In genomic region chr14:54424479-54424901, GRCh38 we compare ENCODE assay signal across 16 cellular contexts. TPM values are rescaled to one million over a fixed set of nuclear protein-coding genes. Genes with fewer than 3 reads are reported as not detected.
DNase-seq lines count a peak whose midpoint lies in the region; ATAC-seq, FAIRE-seq and TF ChIP-seq lines count a peak whose summit lies in the region.
"Had no signal": no experiment of that assay in that cellular context is flagged by ENCODE, and none has a peak within 500 bp of the region (broad histone marks: within the 10 kb centered on the region; RNA-seq: fewer than 3 reads in every experiment).

No MANE protein-coding gene starts in this region.

- no peak overlapping the region for H3K4me2 ChIP-seq in PC-3 (ENCODE audit: low read length)

- peaks cover 23% of the 10 kb centered on the region for H3K4me1 Mint-ChIP-seq in activated naive CD4-positive, alpha-beta T cell treated with anti-CD3 and anti-CD28 coated beads, Interleukin-2, amount 50 U/mL, for 24 hours
- no peaks in the 10 kb centered on the region for H3K4me1 Mint-ChIP-seq in activated naive CD4-positive, alpha-beta T cell treated with anti-CD3 and anti-CD28 coated beads, Interleukin-2, amount 10 ng/mL, durations not matched to agents 7 days and 5 days
- peaks cover 7% of the 10 kb centered on the region for H3K4me1 Mint-ChIP-seq in stimulated activated effector memory CD8-positive, alpha-beta T cell treated with anti-CD3 and anti-CD28 coated beads, Interleukin-12 subunit alpha, Interleukin-12 subunit beta, amount 100 ng/mL, for 72 hours

- BruUV-seq in PC-3 (replicated peaks; lab: Mats Ljungman, UMichigan) = no TSS peak

- TF ChIP-seq CTCF in PC-3 (conservative IDR thresholded peaks at IDR 0.05; ENCODE audit: low read depth, low read length) (no peak), D721Med (IDR thresholded peaks at IDR 0.05; ENCODE audit: insufficient read depth, missing control alignments) (no peak)

- H3K27ac ChIP-seq in PC-3 (ENCODE audit: low read length) = no peak overlapping the region
- H3K27ac ChIP-seq: RWPE1, SJCRH30 had no signal

- H3K4me3 Mint-ChIP-seq in activated naive CD4-positive, alpha-beta T cell treated with anti-CD3 and anti-CD28 coated beads, Interleukin-2, amount 50 U/mL, for 24 hours = no peak overlapping the region
- H3K4me3 Mint-ChIP-seq in activated naive CD4-positive, alpha-beta T cell treated with anti-CD3 and anti-CD28 coated beads, Interleukin-2, amount 10 ng/mL, durations not matched to agents 7 days and 5 days = no peak overlapping the region
- H3K4me3 Mint-ChIP-seq in stimulated activated effector memory CD8-positive, alpha-beta T cell treated with anti-CD3 and anti-CD28 coated beads, Interleukin-12 subunit alpha, Interleukin-12 subunit beta, amount 100 ng/mL, for 72 hours = no peak overlapping the region
- H3K4me3 Mint-ChIP-seq: CD8-positive, alpha-beta T cell had no signal

- no peaks in the 10 kb centered on the region for H3K9me2 ChIP-seq in PC-3 (replicated peaks; ENCODE audit: low read length)

- H3K27me3 ChIP-seq in PC-3 (ENCODE audit: low read length) = no peaks in the 10 kb centered on the region
- H3K27me3 ChIP-seq: SJCRH30 had no signal

- H3K9ac ChIP-seq in PC-3 (ENCODE audit: low read length) = no peak overlapping the region

- FAIRE-seq in D721Med (lab: Jason Lieb, UNC) = no peak

- no peak overlapping the region for H2AFZ ChIP-seq in PC-3 (ENCODE audit: low read length)

- H3K79me2 ChIP-seq in PC-3 (ENCODE audit: low read length) = no peaks in the 10 kb centered on the region

- POLR2A ChIA-PET in PC-3 (lab: Charles Lee; ENCODE audit: unreplicated experiment) = interaction anchor here (0.7 kb wide), 3 partner anchors 11 to 364 kb away, joined by 6 to 10 read pairs (median 7); no protein-coding TSS in a partner anchor

- H3K36me3 ChIP-seq in PC-3 (ENCODE audit: low read depth, low read length) = peaks cover 64% of the 10 kb centered on the region

- peak overlapping the region; percentile 20 for H3K27ac Mint-ChIP-seq in activated naive CD4-positive, alpha-beta T cell treated with anti-CD3 and anti-CD28 coated beads, Interleukin-2, amount 50 U/mL, for 24 hours
- H3K27ac Mint-ChIP-seq in activated naive CD4-positive, alpha-beta T cell treated with anti-CD3 and anti-CD28 coated beads, Interleukin-2, amount 10 ng/mL, durations not matched to agents 7 days and 5 days = no peak overlapping the region
- H3K27ac Mint-ChIP-seq in stimulated activated effector memory CD8-positive, alpha-beta T cell treated with anti-CD3 and anti-CD28 coated beads, Interleukin-12 subunit alpha, Interleukin-12 subunit beta, amount 100 ng/mL, for 72 hours = peak overlapping the region; percentile 5

- 0 out of 2 replicates have a peak, but pooled peaks cover 4% of the 10 kb centered on the region for H4K20me1 ChIP-seq in PC-3 (ENCODE audit: low read length)

- DNase-seq in activated naive CD4-positive, alpha-beta T cell treated with anti-CD3 and anti-CD28 coated beads, Interleukin-2, amount 10 ng/mL, durations not matched to agents 7 days and 5 days = no peak
- DNase-seq in NCI-H146 (lab: John Stamatoyannopoulos, UW) = peak; percentile 20
- no peak for DNase-seq in PC-3
- no peak for DNase-seq in stimulated activated effector memory CD8-positive, alpha-beta T cell treated with anti-CD3 and anti-CD28 coated beads, Interleukin-12 subunit alpha, Interleukin-12 subunit beta, amount 100 ng/mL, for 72 hours (ENCODE audit: low spot score in 2 of 2)
- DNase-seq in D721Med (ENCODE audit: insufficient read length, low spot score) = no peak
- DNase-seq in HPDE6-E6E7 (ENCODE audit: extremely low spot score) = no peak
- DNase-seq: CD8-positive, alpha-beta T cell; MM.1S; NCI-H2171; NCI-H510A treated with DMSO at 0.1 percent for 48 hours; NK-92 treated with Interleukin-12 subunit alpha and Interleukin-12 subunit beta, amount 100 ng/mL, for 24 hours; OCI-M1; SJCRH30 had no signal

- H3K4me1 ChIP-seq in PC-3 (ENCODE audit: insufficient read depth, low read length) = no peaks in the 10 kb centered on the region
- H3K4me1 ChIP-seq: SJCRH30 had no signal

- peaks cover 7% of the 10 kb centered on the region for H3K36me3 Mint-ChIP-seq in activated naive CD4-positive, alpha-beta T cell treated with anti-CD3 and anti-CD28 coated beads, Interleukin-2, amount 50 U/mL, for 24 hours
- H3K36me3 Mint-ChIP-seq in activated naive CD4-positive, alpha-beta T cell treated with anti-CD3 and anti-CD28 coated beads, Interleukin-2, amount 10 ng/mL, durations not matched to agents 7 days and 5 days = peaks cover 40% of the 10 kb centered on the region
- peaks cover 59% of the 10 kb centered on the region for H3K36me3 Mint-ChIP-seq in stimulated activated effector memory CD8-positive, alpha-beta T cell treated with anti-CD3 and anti-CD28 coated beads, Interleukin-12 subunit alpha, Interleukin-12 subunit beta, amount 100 ng/mL, for 72 hours

- peaks cover 9% of the 10 kb centered on the region for H3F3A ChIP-seq in PC-3 (ENCODE audit: low read length, unreplicated experiment)

- no peaks in the 10 kb centered on the region for H3K9me3 ChIP-seq in PC-3 (ENCODE audit: low read length)
- H3K9me3 ChIP-seq: SJCRH30 had no signal

- intact Hi-C loops in PC-3 (cut with micrococcal nuclease) = loop anchor here (10.0 kb wide), 1 partner anchor 890 kb away; no protein-coding TSS in a partner anchor

- H3K9me3 Mint-ChIP-seq in activated naive CD4-positive, alpha-beta T cell treated with anti-CD3 and anti-CD28 coated beads, Interleukin-2, amount 50 U/mL, for 24 hours = no peaks in the 10 kb centered on the region
- H3K9me3 Mint-ChIP-seq in activated naive CD4-positive, alpha-beta T cell treated with anti-CD3 and anti-CD28 coated beads, Interleukin-2, amount 10 ng/mL, durations not matched to agents 7 days and 5 days = no peaks in the 10 kb centered on the region
- no peaks in the 10 kb centered on the region for H3K9me3 Mint-ChIP-seq in stimulated activated effector memory CD8-positive, alpha-beta T cell treated with anti-CD3 and anti-CD28 coated beads, Interleukin-12 subunit alpha, Interleukin-12 subunit beta, amount 100 ng/mL, for 72 hours
- H3K9me3 Mint-ChIP-seq: CD8-positive, alpha-beta T cell had no signal

- peak; percentile 8; the same call in 1 of the 2 replicates for ATAC-seq in PC-3
- no peak for ATAC-seq in stimulated activated effector memory CD8-positive, alpha-beta T cell treated with anti-CD3 and anti-CD28 coated beads, Interleukin-12 subunit alpha, Interleukin-12 subunit beta, amount 100 ng/mL, for 72 hours
- ATAC-seq in HG03159 (IDR thresholded peaks at IDR 0.05; ENCODE audit: unreplicated experiment) = no peak
- ATAC-seq: CD8-positive, alpha-beta T cell had no signal

- H3K4me3 ChIP-seq in PC-3 (ENCODE audit: low read length) = no peak overlapping the region
- H3K4me3 ChIP-seq: SJCRH30 had no signal

- CTCF ChIA-PET in activated naive CD4-positive, alpha-beta T cell treated with anti-CD3 and anti-CD28 coated beads, Interleukin-2, amount 10 ng/mL, durations not matched to agents 7 days and 5 days (lab: Charles Lee) = interaction anchor here (0.7 to 2.3 kb wide), 3 partner anchors 11 to 1998 kb away, joined by 3 to 4 read pairs (median 3); no protein-coding TSS in a partner anchor
- CTCF ChIA-PET in PC-3 (lab: Charles Lee) = no interaction called here

- H3K27me3 Mint-ChIP-seq in activated naive CD4-positive, alpha-beta T cell treated with anti-CD3 and anti-CD28 coated beads, Interleukin-2, amount 50 U/mL, for 24 hours = no peaks in the 10 kb centered on the region
- H3K27me3 Mint-ChIP-seq in activated naive CD4-positive, alpha-beta T cell treated with anti-CD3 and anti-CD28 coated beads, Interleukin-2, amount 10 ng/mL, durations not matched to agents 7 days and 5 days = no peaks in the 10 kb centered on the region

RNA-seq across cellular contexts. Expression of gene CNIH1, which starts 16.7 kb away (rescaled TPM):
- 139 and 194 TPM in 2 replicates for total RNA-seq in PC-3 (2014; rRNA removed)

RNA-seq across cellular contexts. Expression of gene CDKN3, which starts 27.7 kb away (rescaled TPM):
- 354 and 434 TPM in 2 replicates for total RNA-seq in PC-3 (2014; rRNA removed)
